ENCODE assay signal across 8 cellular contexts in the genomic region with DNA sequence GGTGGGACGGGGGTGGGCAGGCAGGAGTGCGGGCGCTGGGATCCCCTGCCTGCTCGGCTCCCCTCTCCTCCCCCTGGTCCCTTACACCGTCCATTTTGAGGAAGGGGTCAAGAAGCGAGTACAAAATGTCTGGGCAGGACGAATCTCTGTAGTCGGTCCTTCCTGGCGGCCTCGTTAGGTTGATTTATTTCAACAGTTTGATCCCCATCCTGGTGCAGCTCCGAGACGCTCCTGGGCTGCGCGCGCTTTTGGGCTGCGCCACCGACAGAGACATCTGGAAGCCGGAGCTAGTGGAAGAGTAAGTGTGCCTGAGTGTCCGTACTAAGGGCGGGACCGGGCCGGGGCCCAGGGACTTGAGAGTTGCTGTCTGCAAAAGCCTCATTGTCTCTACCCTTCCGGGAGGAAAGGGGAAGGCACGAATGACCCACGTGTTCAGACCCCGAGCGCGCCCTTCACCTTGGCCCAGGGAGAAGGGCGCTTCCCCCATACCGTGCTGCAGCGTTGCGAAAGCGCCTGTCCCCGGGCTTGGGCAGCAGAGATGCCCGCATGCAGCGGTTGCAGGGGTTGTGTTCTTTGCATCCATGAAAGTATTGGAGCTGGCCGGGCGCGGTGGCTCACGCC. TPM values are rescaled to one million over a fixed set of nuclear protein-coding genes. Genes with fewer than 3 reads are reported as not detected.
A peak's percentile ranks its signal among the peaks of the same experiment; 100 is the strongest.
DNase-seq lines count a peak whose midpoint lies in the region; ATAC-seq, FAIRE-seq and TF ChIP-seq lines count a peak whose summit lies in the region.

No MANE protein-coding gene starts in this region.

- WGBS in mesodermal cell (ENCODE audit: insufficient coverage in 2 of 2), 2 experiments: 4 to 9% methylated on average over 30 to 32 of the region's 40 CpGs

- POLR2A ChIA-PET in HCT116 (lab: Charles Lee): interaction anchor here (0.9 to 2.3 kb wide), 3 partner anchors 20 to 62 kb away, joined by 3 to 10 read pairs (median 4); no protein-coding TSS in a partner anchor

- H3K27ac ChIP-seq in HCT116 (ENCODE audit: low read depth, low read length) (peak overlapping the region; percentile 85), mesodermal cell (ENCODE audit: low read depth, low read length, severe bottlenecking) (peak overlapping the region; percentile 85)

- CTCF ChIA-PET in HCT116 (lab: Charles Lee): interaction anchor here (1.0 to 3.4 kb wide), 5 partner anchors 11 to 64 kb away, joined by 3 to 20 read pairs (median 10); a partner anchor contains a TSS

- H3K4me1 ChIP-seq in HCT116 (ENCODE audit: control insufficient read depth in 1 of 2, insufficient read depth in 2 of 2, low read length in 2 of 2) (peaks cover 18 to 43% of the 10 kb centered on the region in 2 experiments), mesodermal cell (ENCODE audit: control insufficient read depth, insufficient read depth, low read length, poor library complexity, severe bottlenecking) (no peaks in the 10 kb centered on the region)

- intact Hi-C loops in HCT116 (cut with micrococcal nuclease): loop anchor here (1.0 kb wide), 1 partner anchor 21 kb away; no protein-coding TSS in a partner anchor

- FAIRE-seq in urothelium cell line (lab: Jason Lieb, UNC): no peak

- peak; percentile 44 for TF ChIP-seq POLR2A in HCT116 (IDR thresholded peaks at IDR 0.05; ENCODE audit: borderline replicate concordance, extremely low read depth, insufficient read depth, insufficient read length)

- no peak for TF ChIP-seq CTCF in HCT116 (IDR thresholded peaks at IDR 0.05 in 2 of 3, conservative IDR thresholded peaks at IDR 0.05 in 1 of 3; ENCODE audit: borderline replicate concordance in 1 of 3, insufficient read depth in 1 of 3, low read depth in 2 of 3, low read length in 2 of 3)

- H3K9ac ChIP-seq in HCT116 (ENCODE audit: low read length): peak overlapping the region; percentile 74

- H3K9me2 ChIP-seq in HCT116 (ENCODE audit: insufficient read depth): no peaks in the 10 kb centered on the region

- ATAC-seq in HCT116 (peak; percentile 43), SK-N-SH treated with all-trans-retinoic acid at 6 μM for 48 hours (peak; percentile 83), GM21381 (IDR thresholded peaks at IDR 0.05; ENCODE audit: unreplicated experiment) (no peak)

- H3K36me3 ChIP-seq in HCT116 (ENCODE audit: control insufficient read depth in 1 of 2, insufficient read depth in 2 of 2, low read length in 2 of 2) (no peaks in the 10 kb centered on the region), mesodermal cell (ENCODE audit: control insufficient read depth, insufficient read depth, low read length) (peaks cover 4% of the 10 kb centered on the region)

- TF ChIP-seq RAD21 in HCT116 (IDR thresholded peaks at IDR 0.05; ENCODE audit: low read depth): no peak

- no peaks in the 10 kb centered on the region for H3K27me3 ChIP-seq in HCT116 (ENCODE audit: insufficient read depth, low read length)

- H3K79me2 ChIP-seq in HCT116 (ENCODE audit: insufficient read depth, low read length): no peaks in the 10 kb centered on the region

- H4K20me1 ChIP-seq in HCT116 (ENCODE audit: insufficient read depth): no peaks in the 10 kb centered on the region

- RAD21 ChIA-PET in HCT116 (lab: Charles Lee; ENCODE audit: low non-redundant PET in 1 of 2, low total read pairs in 2 of 2, uncharacterized antibody in 2 of 2, unreplicated experiment in 2 of 2): interaction anchor here (0.7 to 0.9 kb wide), 3 partner anchors 62 to 313 kb away, joined by 3 to 4 read pairs (median 3); no protein-coding TSS in a partner anchor

- DNase-seq in COR-L47 (lab: John Stamatoyannopoulos, UW) (peak; percentile 15), HCT116 (ENCODE audit: low read depth, low spot score) (no peak), epidermal melanocyte (ENCODE audit: insufficient read length, low spot score) (peak; percentile 28), urothelium cell line (ENCODE audit: low spot score) (peak; percentile 26), DMS153 (lab: John Stamatoyannopoulos, UW) (no peak)

- H3K4me2 ChIP-seq in HCT116 (ENCODE audit: low read length): peak overlapping the region; percentile 82

- no peak overlapping the region for H2AFZ ChIP-seq in HCT116 (ENCODE audit: low read depth, low read length, poor library complexity, severe bottlenecking)

- H3K9me3 ChIP-seq in HCT116 (ENCODE audit: control insufficient read depth in 1 of 2, insufficient read depth in 1 of 2, low read depth in 1 of 2, low read length in 2 of 2): no peaks in the 10 kb centered on the region
- peaks cover 5% of the 10 kb centered on the region for H3K9me3 ChIP-seq in mesodermal cell (ENCODE audit: control insufficient read depth, low read length)

- H3K4me3 ChIP-seq in HCT116 (replicated peaks in 1 of 2; ENCODE audit: low read depth in 1 of 2, low read length in 2 of 2) (peak overlapping the region; percentile 56 to 61), mesodermal cell (ENCODE audit: extremely low read depth, insufficient read depth, low read length, poor library complexity, severe bottlenecking) (peak overlapping the region; percentile 56)

- BruUV-seq in HCT116 (replicated peaks; lab: Mats Ljungman, UMichigan): TSS peak; percentile 36

TF ChIP-seq in HCT116, 20 proteins besides CTCF, POLR2A, EP300 and RAD21 (continues in another document):
- TF ChIP-seq CEBPB (IDR thresholded peaks at IDR 0.05; ENCODE audit: low read depth) (no peak), FOSL1 (IDR thresholded peaks at IDR 0.05; ENCODE audit: low read depth) (no peak), CBX3 (IDR thresholded peaks at IDR 0.05; ENCODE audit: low read depth) (no peak), ZNF274 (IDR thresholded peaks at IDR 0.05; ENCODE audit: low read depth, low read length) (no peak), SP1 (IDR thresholded peaks at IDR 0.05; ENCODE audit: low read depth) (no peak), SIN3A (IDR thresholded peaks at IDR 0.05; ENCODE audit: low read depth) (no peak), SRF (IDR thresholded peaks at IDR 0.05; ENCODE audit: low read depth) (no peak), EZH2 (IDR thresholded peaks at IDR 0.05) (no peak), TCF7L2 (IDR thresholded peaks at IDR 0.05; ENCODE audit: borderline replicate concordance, extremely low read depth, insufficient read depth, insufficient read length) (no peak), EZH2phosphoT487 (IDR thresholded peaks at IDR 0.05; ENCODE audit: borderline replicate concordance) (no peak), YY1 (IDR thresholded peaks at IDR 0.05; ENCODE audit: extremely low read depth, insufficient replicate concordance, low read depth, low read length) (peak; percentile 57), ELF1 (IDR thresholded peaks at IDR 0.05; ENCODE audit: borderline replicate concordance, low read depth) (no peak), POLR2AphosphoS5 (IDR thresholded peaks at IDR 0.05; ENCODE audit: low read depth, low read length) (no peak; the same call in 1 of the 2 replicates), EGR1 (IDR thresholded peaks at IDR 0.05; ENCODE audit: low read depth) (no peak)
- TF ChIP-seq, protein P1, sequence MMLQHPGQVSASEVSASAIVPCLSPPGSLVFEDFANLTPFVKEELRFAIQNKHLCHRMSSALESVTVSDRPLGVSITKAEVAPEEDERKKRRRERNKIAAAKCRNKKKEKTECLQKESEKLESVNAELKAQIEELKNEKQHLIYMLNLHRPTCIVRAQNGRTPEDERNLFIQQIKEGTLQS (IDR thresholded peaks at IDR 0.05): no peak
- TF ChIP-seq, protein P2, sequence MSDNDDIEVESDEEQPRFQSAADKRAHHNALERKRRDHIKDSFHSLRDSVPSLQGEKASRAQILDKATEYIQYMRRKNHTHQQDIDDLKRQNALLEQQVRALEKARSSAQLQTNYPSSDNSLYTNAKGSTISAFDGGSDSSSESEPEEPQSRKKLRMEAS (IDR thresholded peaks at IDR 0.05): peak; percentile 57; the same call in 1 of the 2 replicates

TF ChIP-seq in SK-N-SH treated with all-trans-retinoic acid at 6 μM for 48 hours, 23 proteins besides CTCF, POLR2A, EP300 and RAD21 (continues in another document):
- TF ChIP-seq SNAI2 (CRISPR knock-in tag; IDR thresholded peaks at IDR 0.05): no peak
- no peak for TF ChIP-seq ZFP3 (CRISPR knock-in tag; IDR thresholded peaks at IDR 0.05)
- TF ChIP-seq TCF4 (CRISPR knock-in tag; IDR thresholded peaks at IDR 0.05; ENCODE audit: borderline replicate concordance): no peak
- no peak for TF ChIP-seq POU6F1 (CRISPR knock-in tag; IDR thresholded peaks at IDR 0.05; ENCODE audit: borderline replicate concordance, low read depth)
- no peak for TF ChIP-seq PPARA (CRISPR knock-in tag; IDR thresholded peaks at IDR 0.05; ENCODE audit: borderline replicate concordance)
- TF ChIP-seq ZFP30 (CRISPR knock-in tag; IDR thresholded peaks at IDR 0.05): no peak
- TF ChIP-seq ISL1 (CRISPR knock-in tag; IDR thresholded peaks at IDR 0.05): no peak
- TF ChIP-seq ESRRG (CRISPR knock-in tag; IDR thresholded peaks at IDR 0.05): no peak
- no peak for TF ChIP-seq ZC3H10 (CRISPR knock-in tag; IDR thresholded peaks at IDR 0.05)

RNA-seq across cellular contexts. Expression of gene ZNF114, which starts 1.8 kb away (rescaled TPM):
- 4.1 TPM for total RNA-seq in HCT116 (2021; ENCODE audit: unreplicated experiment)
- polyA plus RNA-seq in HCT116 (2012): 2.6 and 4.3 TPM in 2 replicates
- polyA plus RNA-seq in mesodermal cell (2013, experiment 1 of 2): 5.2 TPM
- polyA plus RNA-seq in mesodermal cell (2013, experiment 2 of 2): 4.0 TPM

RNA-seq across cellular contexts. Expression of gene CARD8, which starts 15.9 kb away (rescaled TPM):
- total RNA-seq in HCT116 (2021; ENCODE audit: unreplicated experiment): 17.5 TPM
- polyA plus RNA-seq in HCT116 (2012): 11.4 and 13.7 TPM in 2 replicates
- 38.6 TPM for polyA plus RNA-seq in mesodermal cell (2013, experiment 1 of 2)
- 31.3 TPM for polyA plus RNA-seq in mesodermal cell (2013, experiment 2 of 2)

RNA-seq across cellular contexts. Expression of gene EMP3, which starts 53.7 kb away (rescaled TPM):
- 92.9 TPM for total RNA-seq in HCT116 (2021; ENCODE audit: unreplicated experiment)
- polyA plus RNA-seq in HCT116 (2012): 191 and 197 TPM in 2 replicates
- 141 TPM for polyA plus RNA-seq in mesodermal cell (2013, experiment 1 of 2)
- 122 TPM for polyA plus RNA-seq in mesodermal cell (2013, experiment 2 of 2)

Comparison
In these comparisons a context has a peak if more than half of its experiments do, and no peak if none do; other contexts are left out.
1. DNase-seq: peak in COR-L47 (single experiment), epidermal melanocyte (single experiment) and urothelium cell line (single experiment); none in HCT116 (single experiment) and DMS153 (single experiment).